ENCODE assay signal across 1 cellular context in the genomic region with DNA sequence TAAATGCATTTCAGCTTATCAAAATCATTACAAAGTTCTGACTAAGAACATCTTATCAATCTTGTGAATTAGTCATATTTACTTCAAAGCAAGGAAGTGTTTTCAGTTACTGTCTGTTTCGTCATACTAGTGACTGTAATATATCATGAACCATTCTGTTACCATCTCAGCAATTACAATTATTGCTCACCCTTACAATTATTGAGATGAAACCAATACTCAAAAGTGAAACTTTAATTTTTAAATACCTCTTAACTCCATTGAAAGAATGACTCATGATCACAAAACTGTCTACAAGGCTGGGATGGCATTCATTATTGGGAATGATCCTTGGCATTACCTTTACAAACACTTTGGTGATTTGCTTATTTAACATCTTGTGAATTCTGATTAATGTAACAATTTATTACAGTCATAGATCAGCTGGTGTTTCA.
TF ChIP-seq lines count a peak whose summit lies in the region.

No MANE protein-coding gene starts in this region.

TF ChIP-seq in HepG2, 621 proteins besides CTCF, POLR2A, EP300 and RAD21 (continued from another document):
- TF ChIP-seq ZNF337 (CRISPR knock-in tag; IDR thresholded peaks at IDR 0.05; ENCODE audit: borderline replicate concordance, low read depth), result no peak
